15 cellular contexts compared by ENCODE assay signal in the genomic region with DNA sequence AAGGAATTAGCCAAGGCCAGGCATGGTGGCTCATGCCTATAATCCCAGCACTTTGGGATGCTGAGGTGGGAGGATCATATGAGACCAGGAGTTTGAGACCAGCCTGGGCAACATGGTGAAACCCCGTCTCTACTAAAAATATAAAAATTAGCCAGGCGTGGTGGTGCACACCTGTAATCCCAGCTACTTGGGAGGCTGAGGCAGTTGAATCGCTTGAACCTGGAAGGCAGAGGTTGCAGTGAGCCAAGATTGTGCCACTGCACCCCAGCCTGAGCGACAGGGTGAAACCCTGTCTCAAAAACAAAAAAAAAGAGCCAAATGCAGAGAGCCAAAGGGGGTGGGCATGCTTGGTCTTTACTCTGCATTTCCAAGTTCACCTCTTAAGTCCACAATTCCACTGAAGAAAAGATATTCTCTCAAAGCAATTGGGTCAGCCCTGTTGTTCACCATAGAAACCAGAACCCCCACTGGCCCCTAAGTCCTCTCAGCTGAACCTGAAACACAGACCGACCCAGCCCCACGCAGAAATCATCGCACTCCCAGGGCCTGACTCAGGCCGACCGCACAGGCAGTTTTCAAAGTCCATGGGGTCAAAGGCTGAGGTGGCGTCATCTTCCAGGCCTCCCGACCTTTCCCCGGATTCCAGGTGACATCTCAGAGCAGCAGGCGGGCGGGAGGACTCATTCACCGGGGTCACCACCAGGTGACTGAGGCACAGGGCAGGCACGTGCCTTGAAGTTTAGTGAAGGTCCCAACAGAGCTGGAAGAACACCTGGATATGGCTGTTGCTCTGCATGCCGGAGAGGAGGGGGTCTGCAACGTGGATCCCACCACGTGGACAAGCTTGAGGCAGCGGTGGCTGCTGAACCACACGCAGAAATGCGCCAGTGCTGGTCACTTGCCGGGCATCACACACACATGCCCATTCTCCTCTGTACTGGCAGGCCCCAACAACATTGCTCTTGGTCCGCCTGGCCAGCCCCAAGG.
"Had no signal": no experiment of that assay in that cellular context is flagged by ENCODE, and none has a peak within 500 bp of the region (broad histone marks: within the 10 kb centered on the region; RNA-seq: fewer than 3 reads in every experiment).

No MANE protein-coding gene starts in this region.

- H3K4me1 ChIP-seq: adrenal gland, pancreas had no signal

- H3K36me3 ChIP-seq: adrenal gland, pancreas had no signal

- H3K27ac Mint-ChIP-seq: activated CD4-positive, alpha-beta T cell treated with anti-CD3 and anti-CD28 coated beads, Interleukin-2, amount 10 ng/mL, durations not matched to agents 7 days and 5 days; T-helper 1 cell treated with Interleukin-12 subunit alpha and Interleukin-12 subunit beta and Interleukin-4 antibody, amounts not matched to agents 30 μg/mL and 1 μg/mL, for 36 hours had no signal

- H3K4me3 ChIP-seq: adrenal gland, gastrocnemius medialis, pancreas, skin epidermis had no signal

- H3K4me1 Mint-ChIP-seq: activated CD4-positive, alpha-beta T cell treated with anti-CD3 and anti-CD28 coated beads, Interleukin-2, amount 10 ng/mL, durations not matched to agents 7 days and 5 days had no signal

- H3K27me3 ChIP-seq: adrenal gland, gastrocnemius medialis, pancreas had no signal

- H3K27me3 Mint-ChIP-seq: activated CD4-positive, alpha-beta T cell treated with anti-CD3 and anti-CD28 coated beads, Interleukin-2, amount 10 ng/mL, durations not matched to agents 7 days and 5 days; central memory CD8-positive, alpha-beta T cell had no signal

- H3K9me3 ChIP-seq: adrenal gland, gastrocnemius medialis, pancreas had no signal

- H3K27ac ChIP-seq: adrenal gland, epithelial cell of prostate, gastrocnemius medialis, pancreas, skin epidermis had no signal

- H3K9me3 Mint-ChIP-seq: activated CD4-positive, alpha-beta T cell treated with anti-CD3 and anti-CD28 coated beads, Interleukin-2, amount 10 ng/mL, durations not matched to agents 7 days and 5 days; central memory CD8-positive, alpha-beta T cell; T-helper 1 cell treated with Interleukin-12 subunit alpha and Interleukin-12 subunit beta and Interleukin-4 antibody, amounts not matched to agents 30 μg/mL and 1 μg/mL, for 36 hours had no signal

- DNase-seq: activated CD4-positive, alpha-beta T cell treated with anti-CD3 and anti-CD28 coated beads, Interleukin-2, amount 10 ng/mL, durations not matched to agents 7 days and 5 days; activated naive CD4-positive, alpha-beta T cell treated with anti-CD3 and anti-CD28 coated beads, Interleukin-2, amount 50 U/mL, for 16 hours; activated T-cell treated with anti-CD3 and anti-CD28 coated beads for 4 hours; adrenal gland; effector memory CD4-positive, alpha-beta T cell; gastrocnemius medialis; mammary epithelial cell; pancreas; retina; stimulated activated naive CD4-positive, alpha-beta T cell had no signal

- H3K4me3 Mint-ChIP-seq: activated CD4-positive, alpha-beta T cell treated with anti-CD3 and anti-CD28 coated beads, Interleukin-2, amount 10 ng/mL, durations not matched to agents 7 days and 5 days; central memory CD8-positive, alpha-beta T cell; T-helper 1 cell treated with Interleukin-12 subunit alpha and Interleukin-12 subunit beta and Interleukin-4 antibody, amounts not matched to agents 30 μg/mL and 1 μg/mL, for 36 hours had no signal

- ATAC-seq: gastrocnemius medialis, pancreas, SK-N-SH treated with all-trans-retinoic acid at 6 μM for 48 hours had no signal
